ENCODE assay signal across 19 cellular contexts in genomic region chr7:134528749-134529148, GRCh38. TPM values are rescaled to one million over a fixed set of nuclear protein-coding genes. Genes with fewer than 3 reads are reported as not detected.
"Had no signal": no experiment of that assay in that cellular context is flagged by ENCODE, and none has a peak within 500 bp of the region (broad histone marks: within the 10 kb centered on the region; RNA-seq: fewer than 3 reads in every experiment).

No MANE protein-coding gene starts in this region.

- H3K4me3 ChIP-seq: esophagus muscularis mucosa, left ventricle myocardium inferior, prostate gland, sigmoid colon, tibial artery, uterus had no signal

- DNase-seq: activated CD4-positive, alpha-beta memory T cell treated with anti-CD3 and anti-CD28 coated beads for 36 hours; activated CD4-positive, alpha-beta T cell treated with anti-CD3 and anti-CD28 coated beads for 36 hours; activated CD8-positive, alpha-beta memory T cell treated with anti-CD3 and anti-CD28 coated beads, Interleukin-2, amount 10 ng/mL, durations not matched to agents 7 days and 5 days; activated naive CD4-positive, alpha-beta T cell treated with anti-CD3 and anti-CD28 coated beads, Interleukin-2, amount 10 ng/mL, durations not matched to agents 7 days and 5 days; activated T-cell treated with anti-CD3 and anti-CD28 coated beads, Interleukin-2, amount 50 U/mL, for 24 hours; left ventricle myocardium inferior; sigmoid colon; stimulated activated CD4-positive, alpha-beta T cell treated with anti-CD3 and anti-CD28 coated beads, Interleukin-2, amount 100 ng/mL, for 48 hours; stimulated activated naive B cell treated with anti-CD40 and anti-IgM and Interleukin-4, amounts not matched to agents 10 μg/mL and 1 μg/mL and 100 μg/mL, for 72 hours; T-helper 17 cell; uterus had no signal

- H3K9me3 ChIP-seq: esophagus muscularis mucosa, left ventricle myocardium inferior, prostate gland, sigmoid colon, tibial artery, uterus had no signal

- H3K27ac ChIP-seq: esophagus muscularis mucosa, left ventricle myocardium inferior, prostate gland, sigmoid colon, tibial artery, uterus had no signal

- H3K27me3 ChIP-seq: uterus had no signal

- H3K4me1 ChIP-seq: prostate gland, sigmoid colon, uterus had no signal

- ATAC-seq: activated CD4-positive, alpha-beta T cell treated with anti-CD3 and anti-CD28 coated beads for 36 hours; activated CD8-positive, alpha-beta memory T cell treated with anti-CD3 and anti-CD28 coated beads, Interleukin-2, amount 10 ng/mL, durations not matched to agents 7 days and 5 days; stimulated activated naive B cell treated with anti-CD40 and anti-IgM and Interleukin-4, amounts not matched to agents 10 μg/mL and 1 μg/mL and 100 μg/mL, for 72 hours; T-helper 17 cell had no signal

- H3K36me3 ChIP-seq: esophagus muscularis mucosa, left ventricle myocardium inferior, prostate gland, sigmoid colon, tibial artery, uterus had no signal

RNA-seq across cellular contexts. Expression of gene AKR1B10, which starts 1.4 kb away (rescaled TPM):
- total RNA-seq: activated CD4-positive, alpha-beta memory T cell treated with anti-CD3 and anti-CD28 coated beads for 36 hours; activated CD4-positive, alpha-beta T cell treated with anti-CD3 and anti-CD28 coated beads for 36 hours; activated CD8-positive, alpha-beta memory T cell treated with anti-CD3 and anti-CD28 coated beads, Interleukin-2, amount 10 ng/mL, durations not matched to agents 7 days and 5 days; cardiac septum; kidney epithelial cell; T-helper 17 cell had no signal
- polyA plus RNA-seq: neural cell had no signal

RNA-seq across cellular contexts. Expression of gene AKR1B15, which starts 20.2 kb away (rescaled TPM):
- total RNA-seq: activated CD4-positive, alpha-beta memory T cell treated with anti-CD3 and anti-CD28 coated beads for 36 hours; activated CD4-positive, alpha-beta T cell treated with anti-CD3 and anti-CD28 coated beads for 36 hours; activated CD8-positive, alpha-beta memory T cell treated with anti-CD3 and anti-CD28 coated beads, Interleukin-2, amount 10 ng/mL, durations not matched to agents 7 days and 5 days; cardiac septum; fibroblast of villous mesenchyme; kidney epithelial cell; left ventricle myocardium inferior; omental fat pad; sigmoid colon; T-helper 17 cell; uterus had no signal
- polyA plus RNA-seq: neural cell had no signal
